ENCODE assay signal across 14 cellular contexts in the genomic region with DNA sequence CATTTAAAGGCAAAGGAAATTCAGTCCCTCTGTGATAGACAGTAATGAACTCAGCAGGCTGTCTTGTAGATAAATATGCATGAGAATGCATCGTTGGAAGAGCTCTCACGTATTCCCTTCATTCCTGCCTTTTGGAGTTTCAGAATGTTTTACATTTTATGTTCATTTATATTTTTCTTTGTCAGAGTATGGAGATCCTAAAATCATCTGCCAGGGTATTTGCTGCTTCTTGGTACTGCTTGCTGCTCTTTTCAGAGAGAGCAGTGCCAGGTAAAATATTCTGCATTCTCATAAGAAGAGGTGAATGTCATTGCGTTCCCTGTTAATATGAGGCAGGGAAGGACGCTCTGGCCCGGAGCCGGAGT.
DNase-seq lines count a peak whose midpoint lies in the region; ATAC-seq and TF ChIP-seq lines count a peak whose summit lies in the region.
"Had no signal": no experiment of that assay in that cellular context is flagged by ENCODE, and none has a peak within 500 bp of the region (broad histone marks: within the 10 kb centered on the region; RNA-seq: fewer than 3 reads in every experiment).

No MANE protein-coding gene starts in this region.

- no peak for DNase-seq in activated CD4-positive, alpha-beta T cell treated with anti-CD3 and anti-CD28 coated beads for 36 hours
- DNase-seq in activated CD4-positive, alpha-beta T cell treated with anti-CD3 and anti-CD28 coated beads for 48 hours, result no peak
- no peak for DNase-seq in adipocyte (ENCODE audit: low read depth)
- DNase-seq in osteoblast (ENCODE audit: insufficient read length, low spot score, missing footprints), result no peak
- DNase-seq in uterus, result no peak
- no peak for DNase-seq in cerebellar cortex (ENCODE audit: low spot score)
- DNase-seq in stomach, result no peak

- H3K27me3 ChIP-seq in adipocyte (replicated peaks; ENCODE audit: control insufficient read depth, insufficient read depth, low read length) (no peaks in the 10 kb centered on the region), osteoblast (ENCODE audit: insufficient read depth, low read length) (no peaks in the 10 kb centered on the region), uterus (no peaks in the 10 kb centered on the region), stomach (no peaks in the 10 kb centered on the region)
- H3K27me3 ChIP-seq: ascending aorta, tibial artery had no signal

- no peaks in the 10 kb centered on the region for H3K9me3 Mint-ChIP-seq in activated CD4-positive, alpha-beta T cell treated with anti-CD3 and anti-CD28 coated beads for 36 hours (ENCODE audit: low read depth)
- H3K9me3 Mint-ChIP-seq: CD8-positive, alpha-beta memory T cell; naive B cell had no signal

- intact Hi-C loops in activated CD4-positive, alpha-beta T cell treated with anti-CD3 and anti-CD28 coated beads for 36 hours (cut with DNase I, micrococcal nuclease), result loop anchor here (1.0 to 10.0 kb wide), 10 partner anchors 16 to 589 kb away; a partner anchor contains a TSS
- intact Hi-C loops in uterus (cut with DNase I; ENCODE audit: low total_unique reads), result no loop called here
- intact Hi-C loops in stomach (cut with DNase I; ENCODE audit: low total_unique reads), result loop anchor here (10.0 kb wide), 1 partner anchor 447 kb away; no protein-coding TSS in a partner anchor

- H3K36me3 ChIP-seq in HEK293 (ENCODE audit: control insufficient read depth in 2 of 2, insufficient read depth in 1 of 2, low read length in 2 of 2) (no peaks in the 10 kb centered on the region), adipocyte (ENCODE audit: control insufficient read depth, insufficient read depth, low read length, severe bottlenecking) (no peaks in the 10 kb centered on the region), osteoblast (ENCODE audit: insufficient read depth, low read length) (no peaks in the 10 kb centered on the region), uterus (no peaks in the 10 kb centered on the region), stomach (no peaks in the 10 kb centered on the region)
- H3K36me3 ChIP-seq: ascending aorta, tibial artery had no signal

- H3K27ac Mint-ChIP-seq in activated CD4-positive, alpha-beta T cell treated with anti-CD3 and anti-CD28 coated beads for 36 hours, result peak overlapping the region; percentile 91

- H3K27me3 Mint-ChIP-seq in activated CD4-positive, alpha-beta T cell treated with anti-CD3 and anti-CD28 coated beads for 36 hours, result no peaks in the 10 kb centered on the region
- H3K27me3 Mint-ChIP-seq: naive B cell had no signal

- H3K4me3 ChIP-seq in HEK293 (ENCODE audit: low read depth, low read length) (no peak overlapping the region), adipocyte (ENCODE audit: low read length) (no peak overlapping the region), osteoblast (ENCODE audit: insufficient read depth, low read length) (no peak overlapping the region), uterus (no peak overlapping the region), stomach (no peak overlapping the region)
- H3K4me3 ChIP-seq: ascending aorta, GM23248, lung, tibial artery had no signal

- POLR2A ChIA-PET in activated CD4-positive, alpha-beta T cell treated with anti-CD3 and anti-CD28 coated beads for 36 hours (lab: Charles Lee), result interaction anchor here (0.9 to 1.6 kb wide), 2 partner anchors 16 to 70 kb away, joined by 4 to 5 read pairs; no protein-coding TSS in a partner anchor
- POLR2A ChIA-PET in HEK293 (lab: Yijun Ruan, JAX), result no interaction called here

- no peaks in the 10 kb centered on the region for H3K36me3 Mint-ChIP-seq in activated CD4-positive, alpha-beta T cell treated with anti-CD3 and anti-CD28 coated beads for 36 hours (ENCODE audit: low read depth)
- H3K36me3 Mint-ChIP-seq: CD8-positive, alpha-beta memory T cell; naive B cell had no signal

- peaks cover 66% of the 10 kb centered on the region for H3K4me1 Mint-ChIP-seq in activated CD4-positive, alpha-beta T cell treated with anti-CD3 and anti-CD28 coated beads for 36 hours

- no peak overlapping the region for H2AFZ ChIP-seq in osteoblast (ENCODE audit: low read length)

- no peak for ATAC-seq in activated CD4-positive, alpha-beta T cell treated with anti-CD3 and anti-CD28 coated beads for 36 hours

- TF ChIP-seq CTCF in HEK293 (tag by site-specific recombination; IDR thresholded peaks at IDR 0.05) (no peak), osteoblast (IDR thresholded peaks at IDR 0.05; ENCODE audit: extremely low read depth, low read depth, low read length) (no peak), uterus (IDR thresholded peaks at IDR 0.05) (no peak), stomach (IDR thresholded peaks at IDR 0.05) (peak in 1 of 7 experiments; percentile 8)

- H3K79me2 ChIP-seq in osteoblast (ENCODE audit: insufficient read depth, low read length), result no peaks in the 10 kb centered on the region

- CTCF ChIA-PET in activated CD4-positive, alpha-beta T cell treated with anti-CD3 and anti-CD28 coated beads for 36 hours (lab: Charles Lee), result interaction anchor here (0.8 to 3.6 kb wide), 18 partner anchors 9 to 735 kb away, joined by 3 to 36 read pairs (median 5); no protein-coding TSS in a partner anchor
- CTCF ChIA-PET in HEK293 (lab: Yijun Ruan, JAX), result interaction anchor here (0.6 to 4.4 kb wide), 30 partner anchors 9 to 495 kb away, joined by 3 to 33 read pairs (median 4); no protein-coding TSS in a partner anchor

- peaks cover 22% of the 10 kb centered on the region for H3K4me1 ChIP-seq in HEK293 (ENCODE audit: control insufficient read depth, insufficient read depth, low read length)
- peaks cover 47% of the 10 kb centered on the region for H3K4me1 ChIP-seq in adipocyte (ENCODE audit: control insufficient read depth, insufficient read depth, low read length)
- H3K4me1 ChIP-seq in osteoblast (ENCODE audit: insufficient read depth, low read length), result peaks cover 47% of the 10 kb centered on the region
- peaks cover 0 to 10% of the 10 kb centered on the region in 2 donors for H3K4me1 ChIP-seq in uterus
- peaks cover 6 to 50% (median 41%) of the 10 kb centered on the region in 4 donors for H3K4me1 ChIP-seq in stomach

- H3K4me3 Mint-ChIP-seq in activated CD4-positive, alpha-beta T cell treated with anti-CD3 and anti-CD28 coated beads for 36 hours, result no peak overlapping the region
- H3K4me3 Mint-ChIP-seq: CD8-positive, alpha-beta memory T cell; naive B cell had no signal

- no peaks in the 10 kb centered on the region for H4K20me1 ChIP-seq in osteoblast (ENCODE audit: insufficient read depth, low read length)

- peak overlapping the region; percentile 73 for H3K9ac ChIP-seq in adipocyte (ENCODE audit: low read length)

- WGBS in stomach, 5 donors, result 68 to 71% (median 69%) methylated on average over 6 of the region's 6 CpGs

- TF ChIP-seq EP300 in stomach (IDR thresholded peaks at IDR 0.05), result no peak

- no peak overlapping the region for H3K4me2 ChIP-seq in osteoblast (ENCODE audit: insufficient read depth, low read length)

- H3K9me3 ChIP-seq in HEK293 (ENCODE audit: control insufficient read depth, insufficient read depth, low read depth, low read length) (no peaks in the 10 kb centered on the region), adipocyte (ENCODE audit: control insufficient read depth, low read length) (no peaks in the 10 kb centered on the region), osteoblast (ENCODE audit: low read depth, low read length) (no peaks in the 10 kb centered on the region), uterus (no peaks in the 10 kb centered on the region), stomach (no peaks in the 10 kb centered on the region)
- H3K9me3 ChIP-seq: ascending aorta, tibial artery had no signal

- no peak for TF ChIP-seq POLR2A in uterus (IDR thresholded peaks at IDR 0.05)
- TF ChIP-seq POLR2A in stomach (IDR thresholded peaks at IDR 0.05), result no peak

- H3K27ac ChIP-seq in HEK293 (ENCODE audit: extremely low read depth, low read depth, low read length) (no peak overlapping the region), osteoblast (ENCODE audit: low read depth, low read length) (peak overlapping the region; percentile 83), uterus (peak overlapping the region in 1 of 2 donors; percentile 27), stomach (peak overlapping the region in 1 of 5 donors; percentile 55)

TF ChIP-seq in HEK293, 187 proteins besides CTCF, POLR2A, EP300 and RAD21:
- TF ChIP-seq ZNF184 (tag by site-specific recombination; IDR thresholded peaks at IDR 0.05) (no peak), BCL11B (tag by site-specific recombination; IDR thresholded peaks at IDR 0.05; ENCODE audit: low read depth) (no peak)
- TF ChIP-seq, protein P1, sequence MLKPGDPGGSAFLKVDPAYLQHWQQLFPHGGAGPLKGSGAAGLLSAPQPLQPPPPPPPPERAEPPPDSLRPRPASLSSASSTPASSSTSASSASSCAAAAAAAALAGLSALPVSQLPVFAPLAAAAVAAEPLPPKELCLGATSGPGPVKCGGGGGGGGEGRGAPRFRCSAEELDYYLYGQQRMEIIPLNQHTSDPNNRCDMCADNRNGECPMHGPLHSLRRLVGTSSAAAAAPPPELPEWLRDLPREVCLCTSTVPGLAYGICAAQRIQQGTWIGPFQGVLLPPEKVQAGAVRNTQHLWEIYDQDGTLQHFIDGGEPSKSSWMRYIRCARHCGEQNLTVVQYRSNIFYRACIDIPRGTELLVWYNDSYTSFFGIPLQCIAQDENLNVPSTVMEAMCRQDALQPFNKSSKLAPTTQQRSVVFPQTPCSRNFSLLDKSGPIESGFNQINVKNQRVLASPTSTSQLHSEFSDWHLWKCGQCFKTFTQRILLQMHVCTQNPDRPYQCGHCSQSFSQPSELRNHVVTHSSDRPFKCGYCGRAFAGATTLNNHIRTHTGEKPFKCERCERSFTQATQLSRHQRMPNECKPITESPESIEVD (tag by site-specific recombination; IDR thresholded peaks at IDR 0.05), result no peak
- TF ChIP-seq, protein P2, sequence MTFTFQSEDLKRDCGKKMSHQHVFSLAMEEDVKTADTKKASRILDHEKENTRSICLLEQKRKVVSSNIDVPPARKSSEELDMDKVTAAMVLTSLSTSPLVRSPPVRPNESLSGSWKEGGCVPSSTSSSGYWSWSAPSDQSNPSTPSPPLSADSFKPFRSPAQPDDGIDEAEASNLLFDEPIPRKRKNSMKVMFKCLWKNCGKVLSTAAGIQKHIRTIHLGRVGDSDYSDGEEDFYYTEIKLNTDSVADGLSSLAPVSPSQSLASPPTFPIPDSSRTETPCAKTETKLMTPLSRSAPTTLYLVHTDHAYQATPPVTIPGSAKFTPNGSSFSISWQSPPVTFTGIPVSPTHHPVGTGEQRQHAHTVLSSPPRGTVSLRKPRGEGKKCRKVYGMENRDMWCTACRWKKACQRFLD (tag by site-specific recombination; IDR thresholded peaks at IDR 0.05), result 0 out of 2 replicates have a peak, but pooled peaks have one; percentile 10
